Comparison of ENCODE assay signal across 15 cellular contexts in the genomic region with DNA sequence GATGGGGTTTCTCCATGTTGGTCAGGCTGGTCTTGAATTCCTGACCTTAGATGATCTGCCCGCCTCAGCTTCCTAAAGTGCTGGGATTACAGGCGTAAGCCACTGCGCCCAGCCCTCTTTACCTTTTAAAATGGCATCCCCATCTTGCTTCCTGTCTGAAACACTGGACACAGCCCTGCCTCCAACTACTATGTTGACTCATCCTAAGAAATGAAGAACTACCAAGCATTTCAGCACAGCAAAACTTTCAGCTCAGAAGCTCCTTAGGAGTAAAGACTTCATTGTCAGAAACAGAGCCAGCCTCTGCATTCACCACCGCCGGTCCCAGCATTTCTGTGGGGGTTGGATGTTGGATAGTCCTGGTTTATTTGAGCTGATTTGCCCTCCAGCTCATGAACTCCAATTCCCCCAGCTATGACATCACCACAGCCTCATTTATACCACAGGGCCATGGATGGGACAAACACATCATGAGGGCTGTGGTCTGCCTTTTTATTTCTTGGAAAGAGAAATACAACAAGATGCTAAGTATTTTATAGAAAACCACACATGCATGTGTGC.
DNase-seq lines count a peak whose midpoint lies in the region; ATAC-seq, FAIRE-seq and TF ChIP-seq lines count a peak whose summit lies in the region.
"Had no signal": no experiment of that assay in that cellular context is flagged by ENCODE, and none has a peak within 500 bp of the region (broad histone marks: within the 10 kb centered on the region; RNA-seq: fewer than 3 reads in every experiment).

No MANE protein-coding gene starts in this region.

- ATAC-seq in HepG2 (no peak), left lung (no peak), GM21528 (IDR thresholded peaks at IDR 0.05; ENCODE audit: low FRiP score, unreplicated experiment) (no peak), lower lobe of right lung (no peak)

- H3K9me3 ChIP-seq in HepG2 (ENCODE audit: low read length), result no peaks in the 10 kb centered on the region
- H3K9me3 ChIP-seq in left lung, result no peaks in the 10 kb centered on the region
- no peaks in the 10 kb centered on the region for H3K9me3 ChIP-seq in lower lobe of right lung

- no peak for FAIRE-seq in HepG2 (lab: Jason Lieb, UNC)

- H3K4me1 ChIP-seq in HepG2 (ENCODE audit: insufficient read depth, low read length) (peaks cover 32% of the 10 kb centered on the region), left lung (no peaks in the 10 kb centered on the region), lower lobe of right lung (peaks cover 6% of the 10 kb centered on the region)

- H3K27ac ChIP-seq in HepG2 (ENCODE audit: extremely low read length, insufficient read depth, low read length), result no peak overlapping the region
- H3K27ac ChIP-seq in left lung, result no peak overlapping the region
- H3K27ac ChIP-seq in lower lobe of right lung, result no peak overlapping the region

- H3K79me2 ChIP-seq in HepG2 (ENCODE audit: insufficient read depth, low read length), result no peaks in the 10 kb centered on the region

- no TSS peak for BruUV-seq in HepG2 (replicated peaks; lab: Mats Ljungman, UMichigan)

- H3K36me3 ChIP-seq in HepG2 (replicated peaks in 1 of 2; ENCODE audit: control insufficient read depth in 1 of 2, insufficient read depth in 2 of 2, low read length in 2 of 2) (no peaks in the 10 kb centered on the region), left lung (no peaks in the 10 kb centered on the region), lower lobe of right lung (no peaks in the 10 kb centered on the region)

- POLR2A ChIA-PET in HepG2 (lab: Yijun Ruan, JAX), result no interaction called here

- H3K27me3 ChIP-seq in HepG2 (ENCODE audit: control insufficient read depth in 1 of 2, insufficient read depth in 2 of 2, low read length in 2 of 2) (peaks cover 4% of the 10 kb centered on the region in 2 experiments; a peak in 2 of 5 replicates), left lung (no peaks in the 10 kb centered on the region), lower lobe of right lung (ENCODE audit: low read depth) (no peaks in the 10 kb centered on the region)

- in situ Hi-C loops in astrocyte of the spinal cord (cut with HindIII; ENCODE audit: low sequenced_read_pairs), result no loop called here
- in situ Hi-C loops in HepG2 (cut with HindIII; ENCODE audit: extremely low pct_ligation_motif_present, low pct_unique_long_range_greater_than_20kb), result no loop called here

- H3K4me2 ChIP-seq in HepG2 (ENCODE audit: low read depth, low read length), result no peak overlapping the region

- no peak overlapping the region for H3K4me3 ChIP-seq in AG10803 (ENCODE audit: low read length)
- H3K4me3 ChIP-seq in astrocyte of the spinal cord (ENCODE audit: low read depth, low read length), result no peak overlapping the region
- no peak overlapping the region for H3K4me3 ChIP-seq in HepG2 (replicated peaks in 1 of 3; ENCODE audit: insufficient read depth in 1 of 3, low read depth in 2 of 3, low read length in 3 of 3)
- H3K4me3 ChIP-seq in left lung, result no peak overlapping the region
- no peak overlapping the region for H3K4me3 ChIP-seq in lower lobe of right lung

- H2AFZ ChIP-seq in HepG2 (ENCODE audit: low read length), result no peak overlapping the region

- DNase-seq in AG10803 (ENCODE audit: low read depth) (peak; percentile 17), HCEC 1CT (peak; percentile 47), astrocyte of the spinal cord (ENCODE audit: low read depth, low spot score) (peak; percentile 22), HepG2 (ENCODE audit: low spot score) (no peak), left lung (no peak), islet precursor cell (no peak), lower lobe of right lung (no peak)
- DNase-seq: activated CD4-positive, alpha-beta T cell treated with anti-CD3 and anti-CD28 coated beads for 48 hours; Calu3; dermis blood vessel endothelial cell; KBM-7; naive B cell; NCI-H1417; SHP77 had no signal

- TF ChIP-seq CTCF in AG10803 (conservative IDR thresholded peaks at IDR 0.05; ENCODE audit: low read length), result no peak
- TF ChIP-seq CTCF in astrocyte of the spinal cord (IDR thresholded peaks at IDR 0.05; ENCODE audit: low read depth, low read length), result no peak
- no peak for TF ChIP-seq CTCF in HepG2 (CRISPR knock-in tag; IDR thresholded peaks at IDR 0.05)
- no peak for TF ChIP-seq CTCF in left lung (IDR thresholded peaks at IDR 0.05)
- no peak for TF ChIP-seq CTCF in lower lobe of right lung (IDR thresholded peaks at IDR 0.05)

- WGBS in HepG2 (ENCODE audit: low lambda C conversion rate), result 95% methylated on average over 5 of the region's 5 CpGs

- TF ChIP-seq RAD21 in HepG2 (CRISPR knock-in tag; IDR thresholded peaks at IDR 0.05), result no peak

- TF ChIP-seq EP300 in HepG2 (IDR thresholded peaks at IDR 0.05; ENCODE audit: low read depth in 2 of 2, low read length in 2 of 2) (no peak), HepG2 (CRISPR knock-in tag; IDR thresholded peaks at IDR 0.05; ENCODE audit: borderline replicate concordance) (no peak)

- CTCF ChIA-PET in HepG2 (lab: Yijun Ruan, JAX; ENCODE audit: low intra/inter-chr PET ratio, low total read pairs), result no interaction called here

- intact Hi-C loops in HepG2 (cut with micrococcal nuclease; ENCODE audit: unreplicated experiment), result no loop called here
- intact Hi-C loops in left lung (cut with DNase I), result no loop called here
- intact Hi-C loops in lower lobe of right lung (cut with DNase I), result no loop called here

- no peak for TF ChIP-seq POLR2A in HepG2 (IDR thresholded peaks at IDR 0.05; ENCODE audit: insufficient read depth in 1 of 2, low read depth in 2 of 2, low read length in 2 of 2)

- no peak overlapping the region for H3K9ac ChIP-seq in HepG2 (ENCODE audit: insufficient read depth, low read depth, low read length)

- no peaks in the 10 kb centered on the region for H4K20me1 ChIP-seq in HepG2 (ENCODE audit: insufficient read depth, low read length)

TF ChIP-seq in HepG2, 621 proteins besides CTCF, POLR2A, EP300 and RAD21:
- TF ChIP-seq ATF7 (IDR thresholded peaks at IDR 0.05), result peak; percentile 25; the same call in 1 of the 2 replicates
- no peak for TF ChIP-seq ATF7 (CRISPR knock-in tag; IDR thresholded peaks at IDR 0.05)
- TF ChIP-seq ZMYM3 (CRISPR knock-in tag; IDR thresholded peaks at IDR 0.05), result no peak
- TF ChIP-seq CREB1 (IDR thresholded peaks at IDR 0.05), result peak; percentile 35; the same call in 1 of the 2 replicates
- no peak for TF ChIP-seq CREB1 (CRISPR knock-in tag; IDR thresholded peaks at IDR 0.05)
TF ChIP-seq in HepG2: peak in this region for 2.

Comparison
In these comparisons a context has a peak if more than half of its experiments do, and no peak if none do; other contexts are left out.
1. DNase-seq: peak in AG10803 (single experiment), HCEC 1CT (single experiment) and astrocyte of the spinal cord (single experiment); none in HepG2 (single experiment), left lung (0 of 2), islet precursor cell (single experiment) and lower lobe of right lung (single experiment).